8 cellular contexts compared by ENCODE assay signal in genomic region chr11:14764899-14765527, GRCh38.
DNase-seq lines count a peak whose midpoint lies in the region; ATAC-seq, FAIRE-seq and TF ChIP-seq lines count a peak whose summit lies in the region.

No MANE protein-coding gene starts in this region.

- no peaks in the 10 kb centered on the region for H3K36me3 Mint-ChIP-seq in HFFc6 (ENCODE audit: low read depth)

- H3K27ac Mint-ChIP-seq in HFFc6, result no peak overlapping the region

- in situ Hi-C loops in brain microvascular endothelial cell (cut with HindIII; ENCODE audit: low pct_ligation_motif_present, low sequenced_read_pairs), result no loop called here

- H3K27me3 ChIP-seq in brain microvascular endothelial cell (replicated peaks), result no peaks in the 10 kb centered on the region

- H3K27ac ChIP-seq in brain microvascular endothelial cell (no peak overlapping the region), coronary artery (no peak overlapping the region)

- peak; percentile 97 for ATAC-seq in GM18861 (IDR thresholded peaks at IDR 0.05; ENCODE audit: unreplicated experiment)

- H3K4me3 Mint-ChIP-seq in HFFc6, result no peak overlapping the region

- no peaks in the 10 kb centered on the region for H3K4me1 Mint-ChIP-seq in HFFc6 (ENCODE audit: low read depth)

- no peak for FAIRE-seq in HTR-8/SVneo (lab: Jason Lieb, UNC)

- TF ChIP-seq CTCF in HFFc6 (IDR thresholded peaks at IDR 0.05), result no peak
- no peak for TF ChIP-seq CTCF in brain microvascular endothelial cell (IDR thresholded peaks at IDR 0.05; ENCODE audit: low read depth, low read length, missing control alignments)
- TF ChIP-seq CTCF in coronary artery (IDR thresholded peaks at IDR 0.05), result no peak

- DNase-seq in HFFc6, result peak; percentile 16
- peak; percentile 44 for DNase-seq in MV-4-11 (lab: John Stamatoyannopoulos, UW)
- peak; percentile 31 for DNase-seq in brain microvascular endothelial cell
- DNase-seq in HTR-8/SVneo (ENCODE audit: insufficient read length, low spot score), result no peak
- no peak for DNase-seq in HPDE6-E6E7 (ENCODE audit: extremely low spot score)
- DNase-seq in coronary artery (ENCODE audit: low spot score), result no peak
- no peak for DNase-seq in kidney glomerular epithelial cell (lab: John Stamatoyannopoulos, UW)

- H3K36me3 ChIP-seq in brain microvascular endothelial cell (replicated peaks), result no peaks in the 10 kb centered on the region

- no peaks in the 10 kb centered on the region for H3K9me3 Mint-ChIP-seq in HFFc6

- H3K27me3 Mint-ChIP-seq in HFFc6 (ENCODE audit: insufficient read depth), result no peaks in the 10 kb centered on the region

- H3K4me3 ChIP-seq in brain microvascular endothelial cell (ENCODE audit: low read depth, low read length), result no peak overlapping the region
- no peak overlapping the region for H3K4me3 ChIP-seq in coronary artery

Comparison
In these comparisons a context has a peak if more than half of its experiments do, and no peak if none do; other contexts are left out.
1. DNase-seq: peak in HFFc6 (single experiment), MV-4-11 (single experiment) and brain microvascular endothelial cell (single experiment); none in HTR-8/SVneo (single experiment), HPDE6-E6E7 (single experiment), coronary artery (single experiment) and kidney glomerular epithelial cell (single experiment).